Comparison of ENCODE assay signal across 18 cellular contexts in genomic region chr1:64269558-64269884, GRCh38.
DNase-seq lines count a peak whose midpoint lies in the region; ATAC-seq, FAIRE-seq and TF ChIP-seq lines count a peak whose summit lies in the region.
"Had no signal": no experiment of that assay in that cellular context is flagged by ENCODE, and none has a peak within 500 bp of the region (broad histone marks: within the 10 kb centered on the region; RNA-seq: fewer than 3 reads in every experiment).

No MANE protein-coding gene starts in this region.

- no peak overlapping the region for H4K8ac ChIP-seq in mesenchymal stem cell (ENCODE audit: low read length)

- H3K4me3 Mint-ChIP-seq in brain (no peak overlapping the region), endothelial cell (ENCODE audit: unreplicated experiment) (no peak overlapping the region)
- H3K4me3 Mint-ChIP-seq: activated B cell treated with CpG ODN at 0.5 μM for 24 hours; activated CD4-positive, alpha-beta T cell treated with anti-CD3 and anti-CD28 coated beads, Interleukin-2, amount 10 ng/mL, durations not matched to agents 7 days and 5 days; activated naive CD8-positive, alpha-beta T cell; H9; naive thymus-derived CD8-positive, alpha-beta T cell; T-cell had no signal

- H3K27me3 ChIP-seq in Loucy (ENCODE audit: insufficient read depth, low read length, poor library complexity, severe bottlenecking) (no peaks in the 10 kb centered on the region), mesenchymal stem cell (ENCODE audit: control insufficient read depth in 1 of 2, insufficient read depth in 1 of 2, low read length in 2 of 2) (no peaks in the 10 kb centered on the region)
- H3K27me3 ChIP-seq: SJCRH30 had no signal

- H3K18ac ChIP-seq in mesenchymal stem cell (ENCODE audit: low read depth in 1 of 2, low read length in 2 of 2), result no peak overlapping the region

- no peaks in the 10 kb centered on the region for H3K79me2 ChIP-seq in Loucy (ENCODE audit: insufficient read depth, low read length)

- no peak for TF ChIP-seq CTCF in A549 (IDR thresholded peaks at IDR 0.05)
- no peak for TF ChIP-seq CTCF in Loucy (conservative IDR thresholded peaks at IDR 0.05; ENCODE audit: low read length)
- TF ChIP-seq CTCF in brain (conservative IDR thresholded peaks at IDR 0.05), result no peak
- TF ChIP-seq CTCF in endothelial cell (IDR thresholded peaks at IDR 0.05; ENCODE audit: unreplicated experiment), result no peak

- H3K27ac ChIP-seq in A549 (no peak overlapping the region), mesenchymal stem cell (ENCODE audit: low read length, poor library complexity, severe bottlenecking) (no peak overlapping the region)
- H3K27ac ChIP-seq: epithelial cell of prostate, SJCRH30 had no signal

- H3K9ac ChIP-seq in Loucy (ENCODE audit: low read depth, low read length, poor library complexity, severe bottlenecking) (no peak overlapping the region), mesenchymal stem cell (ENCODE audit: low read length) (peak overlapping the region; percentile 72)

- H3K4me3 ChIP-seq in A549, result no peak overlapping the region
- no peak overlapping the region for H3K4me3 ChIP-seq in Loucy (ENCODE audit: low read length, poor library complexity, severe bottlenecking)
- no peak overlapping the region for H3K4me3 ChIP-seq in mesenchymal stem cell (ENCODE audit: insufficient read depth in 1 of 2, low read depth in 1 of 2, low read length in 2 of 2)

- H3K4ac ChIP-seq in mesenchymal stem cell (ENCODE audit: low read depth in 1 of 2, low read length in 2 of 2), result no peak overlapping the region

- peak; percentile 24 to 57; a peak in 4 of 6 replicates for ATAC-seq in A549

- H3K4me1 ChIP-seq in A549 (no peaks in the 10 kb centered on the region), Loucy (ENCODE audit: insufficient read depth, low read length, poor library complexity, severe bottlenecking) (no peaks in the 10 kb centered on the region), mesenchymal stem cell (ENCODE audit: control insufficient read depth, insufficient read depth, low read depth, low read length) (peaks cover 2% of the 10 kb centered on the region)
- H3K4me1 ChIP-seq: SJCRH30 had no signal

- H2BK120ac ChIP-seq in mesenchymal stem cell (ENCODE audit: low read depth, low read length), result no peak overlapping the region

- peak overlapping the region; percentile 13; the same call in 1 of the 2 replicates for H2AFZ ChIP-seq in Loucy (ENCODE audit: low read length)
- H2AFZ ChIP-seq in mesenchymal stem cell (ENCODE audit: low read depth, low read length), result no peak overlapping the region

- peaks cover 8 to 14% (median 13%) of the 10 kb centered on the region in 5 experiments for H3K9me3 Mint-ChIP-seq in brain
- peaks cover 6% of the 10 kb centered on the region for H3K9me3 Mint-ChIP-seq in endothelial cell (ENCODE audit: unreplicated experiment)
- H3K9me3 Mint-ChIP-seq: activated B cell treated with CpG ODN at 0.5 μM for 24 hours; activated CD4-positive, alpha-beta T cell treated with anti-CD3 and anti-CD28 coated beads, Interleukin-2, amount 10 ng/mL, durations not matched to agents 7 days and 5 days had no signal

- no peak overlapping the region for H3K14ac ChIP-seq in mesenchymal stem cell (ENCODE audit: low read length in 2 of 2)

- 0% methylated on average over 1 of the region's 1 CpG for WGBS in A549 (ENCODE audit: missing lambda C conversion rate)
- WGBS in mesenchymal stem cell, result no CpG with 5 or more reads among the region's 1 CpG

- no peaks in the 10 kb centered on the region for H3K79me1 ChIP-seq in mesenchymal stem cell (replicated peaks; ENCODE audit: low read length, poor library complexity, severe bottlenecking)

- H3K9me3 ChIP-seq in A549 (no peaks in the 10 kb centered on the region), Loucy (ENCODE audit: insufficient read depth, low read depth, low read length) (no peaks in the 10 kb centered on the region), mesenchymal stem cell (ENCODE audit: control insufficient read depth, low read length) (no peaks in the 10 kb centered on the region)
- H3K9me3 ChIP-seq: SJCRH30 had no signal

- H3K4me1 Mint-ChIP-seq in brain (peaks cover 15% of the 10 kb centered on the region), endothelial cell (ENCODE audit: unreplicated experiment) (no peaks in the 10 kb centered on the region)
- H3K4me1 Mint-ChIP-seq: activated B cell treated with CpG ODN at 0.5 μM for 24 hours; activated CD4-positive, alpha-beta T cell treated with anti-CD3 and anti-CD28 coated beads, Interleukin-2, amount 10 ng/mL, durations not matched to agents 7 days and 5 days; T-cell had no signal

- no peak overlapping the region for H2AK5ac ChIP-seq in mesenchymal stem cell (ENCODE audit: low read length, severe bottlenecking)

- no peaks in the 10 kb centered on the region for H3K36me3 Mint-ChIP-seq in brain
- peaks cover 8% of the 10 kb centered on the region for H3K36me3 Mint-ChIP-seq in endothelial cell (ENCODE audit: low read depth, unreplicated experiment)
- H3K36me3 Mint-ChIP-seq: activated naive CD8-positive, alpha-beta T cell; T-cell had no signal

- FAIRE-seq in A549 (lab: Jason Lieb, UNC), result no peak
- FAIRE-seq: colon had no signal

- H2BK15ac ChIP-seq in mesenchymal stem cell (ENCODE audit: low read depth, poor library complexity, severe bottlenecking), result no peak overlapping the region

- H3K23ac ChIP-seq in mesenchymal stem cell (ENCODE audit: low read length in 2 of 2), result no peak overlapping the region

- H3F3A ChIP-seq in Loucy (ENCODE audit: low read depth), result no peaks in the 10 kb centered on the region

- H2BK5ac ChIP-seq in mesenchymal stem cell (ENCODE audit: low read depth, low read length, poor library complexity, severe bottlenecking), result no peak overlapping the region

- no peak for TF ChIP-seq EP300 in A549 (IDR thresholded peaks at IDR 0.05)

- TF ChIP-seq POLR2A in A549 (IDR thresholded peaks at IDR 0.05; ENCODE audit: low read length), result no peak

- H3K36me3 ChIP-seq in Loucy (ENCODE audit: insufficient read depth, low read length) (no peaks in the 10 kb centered on the region), mesenchymal stem cell (ENCODE audit: control insufficient read depth in 1 of 2, insufficient read depth in 2 of 2, low read depth in 1 of 2, low read length in 2 of 2) (no peaks in the 10 kb centered on the region)
- H3K36me3 ChIP-seq: SJCRH30 had no signal

- POLR2A ChIA-PET in A549 (lab: Yijun Ruan, JAX), result interaction anchor here (0.6 kb wide), 1 partner anchor 28 kb away, joined by 3 read pairs; no protein-coding TSS in a partner anchor

- no peak for DNase-seq in A549 (ENCODE audit: low read depth in 1 of 2, low spot score in 1 of 2)
- no peak for DNase-seq in mesenchymal stem cell
- no peak for DNase-seq in endothelial cell (ENCODE audit: low spot score)
- DNase-seq in NCI-H146 (lab: John Stamatoyannopoulos, UW), result no peak
- DNase-seq in 8988T, result no peak
- DNase-seq in NCI-H2227 treated with DMSO at 0.1 percent for 48 hours (lab: John Stamatoyannopoulos, UW), result no peak
- DNase-seq: activated B cell treated with CpG ODN at 0.5 μM for 24 hours; activated effector memory CD4-positive, alpha-beta T cell treated with Interleukin-2 at 50 U/mL for 16 hours had no signal

- peak overlapping the region in 1 of 2 experiments; percentile 39 for H2BK12ac ChIP-seq in mesenchymal stem cell (ENCODE audit: low read length in 2 of 2)

- H4K91ac ChIP-seq in mesenchymal stem cell (ENCODE audit: low read length), result no peak overlapping the region

- H3K9me2 ChIP-seq in Loucy (replicated peaks; ENCODE audit: low read depth, low read length), result no peaks in the 10 kb centered on the region

- TF ChIP-seq RAD21 in A549 (conservative IDR thresholded peaks at IDR 0.05 in 1 of 2, IDR thresholded peaks at IDR 0.05 in 1 of 2), result no peak

- H3K4me2 ChIP-seq in A549, result no peak overlapping the region
- H3K4me2 ChIP-seq in Loucy (ENCODE audit: low read depth, low read length, poor library complexity, severe bottlenecking), result no peak overlapping the region
- H3K4me2 ChIP-seq in mesenchymal stem cell (ENCODE audit: low read length, poor library complexity, severe bottlenecking), result no peak overlapping the region

- H3K27me3 Mint-ChIP-seq in brain (no peaks in the 10 kb centered on the region), endothelial cell (ENCODE audit: unreplicated experiment) (no peaks in the 10 kb centered on the region)

- CTCF ChIA-PET in A549 (lab: Yijun Ruan, JAX), result interaction anchor here (0.9 to 5.1 kb wide), 11 partner anchors 12 to 558 kb away, joined by 3 to 56 read pairs (median 5); no protein-coding TSS in a partner anchor

- no peaks in the 10 kb centered on the region for H4K20me1 ChIP-seq in Loucy (ENCODE audit: insufficient read depth, low read length, poor library complexity, severe bottlenecking)

- H3K27ac Mint-ChIP-seq in brain (peak overlapping the region in 3 of 5 experiments; percentile 32 to 44 (median 38)), endothelial cell (ENCODE audit: unreplicated experiment) (no peak overlapping the region)
- H3K27ac Mint-ChIP-seq: activated B cell treated with CpG ODN at 0.5 μM for 24 hours; activated CD4-positive, alpha-beta T cell treated with anti-CD3 and anti-CD28 coated beads, Interleukin-2, amount 10 ng/mL, durations not matched to agents 7 days and 5 days; activated naive CD8-positive, alpha-beta T cell; H9; naive thymus-derived CD8-positive, alpha-beta T cell; T-cell had no signal

TF ChIP-seq in A549, 52 proteins besides CTCF, POLR2A, EP300 and RAD21 (continues in another document):
- TF ChIP-seq HES2 (IDR thresholded peaks at IDR 0.05) (no peak), HEYL (CRISPR knock-in tag; IDR thresholded peaks at IDR 0.05) (no peak), SMC3 (IDR thresholded peaks at IDR 0.05) (no peak), POLR2AphosphoS2 (conservative IDR thresholded peaks at IDR 0.05; ENCODE audit: low read length) (no peak), ZSCAN20 (CRISPR knock-in tag; IDR thresholded peaks at IDR 0.05) (no peak), CHD2 (IDR thresholded peaks at IDR 0.05; ENCODE audit: low read length, partially characterized antibody) (no peak), EHMT2 (IDR thresholded peaks at IDR 0.05; ENCODE audit: low read depth) (no peak), FOSB (CRISPR knock-in tag; IDR thresholded peaks at IDR 0.05) (no peak), CBX8 (IDR thresholded peaks at IDR 0.05) (no peak), HOXB5 (CRISPR knock-in tag; IDR thresholded peaks at IDR 0.05) (no peak), FOXS1 (CRISPR knock-in tag; IDR thresholded peaks at IDR 0.05) (no peak), BHLHE40 (IDR thresholded peaks at IDR 0.05; ENCODE audit: low read depth, low read length) (no peak)
